In the genomic region with DNA sequence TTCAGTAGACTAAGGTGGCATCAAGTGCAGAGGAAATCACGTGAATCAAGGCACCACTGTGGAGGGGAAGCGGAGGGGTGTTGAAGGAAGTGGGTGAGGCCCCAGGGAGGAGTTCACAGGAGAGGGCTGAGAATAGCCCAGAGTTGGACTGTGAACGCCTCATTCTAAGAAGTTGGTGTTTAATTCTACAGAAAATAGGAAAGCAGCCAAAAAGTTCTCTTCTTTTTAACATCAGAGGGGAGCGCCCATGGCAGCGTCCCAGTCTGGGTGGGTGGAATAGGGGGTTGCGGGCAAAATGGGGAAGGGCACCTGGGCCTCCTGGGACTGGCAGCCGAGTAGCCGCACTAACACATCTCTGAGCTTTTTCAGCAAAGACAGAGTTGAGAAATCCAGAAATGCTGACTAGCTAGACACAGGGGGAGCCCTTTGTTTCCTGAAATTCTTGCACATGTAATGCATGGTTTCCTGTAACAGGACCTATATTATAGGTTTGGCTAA, we compare ENCODE assay signal across 8 cellular contexts.
DNase-seq lines count a peak whose midpoint lies in the region; ATAC-seq and TF ChIP-seq lines count a peak whose summit lies in the region.

No MANE protein-coding gene starts in this region.

- POLR2A ChIA-PET in activated CD4-positive, alpha-beta memory T cell treated with anti-CD3 and anti-CD28 coated beads for 36 hours (lab: Charles Lee), result interaction anchor here (1.2 kb wide), 1 partner anchor 14 kb away, joined by 4 read pairs; no protein-coding TSS in a partner anchor
- POLR2A ChIA-PET in GM10248 (lab: Yijun Ruan, JAX), result no interaction called here

- H3K36me3 Mint-ChIP-seq in activated CD4-positive, alpha-beta memory T cell treated with anti-CD3 and anti-CD28 coated beads for 36 hours, result peaks cover 4% of the 10 kb centered on the region

- CTCF ChIA-PET in activated CD4-positive, alpha-beta memory T cell treated with anti-CD3 and anti-CD28 coated beads for 36 hours (lab: Charles Lee), result interaction anchor here (0.9 to 1.1 kb wide), 2 partner anchors 13 to 171 kb away, joined by 3 read pairs; no protein-coding TSS in a partner anchor
- CTCF ChIA-PET in GM10248 (lab: Yijun Ruan, JAX), result interaction anchor here (0.9 to 1.4 kb wide), 3 partner anchors 9 to 18 kb away, joined by 3 to 4 read pairs (median 3); no protein-coding TSS in a partner anchor

- peak overlapping the region; percentile 83 for H3K27ac Mint-ChIP-seq in activated CD4-positive, alpha-beta memory T cell treated with anti-CD3 and anti-CD28 coated beads for 36 hours
- H3K27ac Mint-ChIP-seq in stimulated activated naive CD8-positive, alpha-beta T cell treated with anti-CD3 and anti-CD28 coated beads, Interleukin-15, amount 100 ng/mL, for 72 hours, result peak overlapping the region; percentile 89 to 92

- peaks cover 4% of the 10 kb centered on the region for H3K9me3 Mint-ChIP-seq in activated CD4-positive, alpha-beta memory T cell treated with anti-CD3 and anti-CD28 coated beads for 36 hours
- H3K9me3 Mint-ChIP-seq in stimulated activated naive CD8-positive, alpha-beta T cell treated with anti-CD3 and anti-CD28 coated beads, Interleukin-15, amount 100 ng/mL, for 72 hours, result peaks cover 0 to 7% of the 10 kb centered on the region in 2 donors

- H3K4me3 ChIP-seq in lower lobe of right lung, result no peak overlapping the region

- peak overlapping the region; percentile 38 for H3K4me3 Mint-ChIP-seq in activated CD4-positive, alpha-beta memory T cell treated with anti-CD3 and anti-CD28 coated beads for 36 hours
- peak overlapping the region; percentile 73 to 83 for H3K4me3 Mint-ChIP-seq in stimulated activated naive CD8-positive, alpha-beta T cell treated with anti-CD3 and anti-CD28 coated beads, Interleukin-15, amount 100 ng/mL, for 72 hours

- ATAC-seq in GM19438 (IDR thresholded peaks at IDR 0.05; ENCODE audit: low read depth, unreplicated experiment) (peak; percentile 59), HG03521 (IDR thresholded peaks at IDR 0.05; ENCODE audit: unreplicated experiment) (peak; percentile 50), lower lobe of right lung (peak; percentile 71 to 83), GM18873 (IDR thresholded peaks at IDR 0.05; ENCODE audit: low FRiP score, unreplicated experiment) (no peak)
- ATAC-seq in stimulated activated naive CD8-positive, alpha-beta T cell treated with anti-CD3 and anti-CD28 coated beads, Interleukin-15, amount 100 ng/mL, for 72 hours, result peak; percentile 98

- H3K27me3 ChIP-seq in lower lobe of right lung (ENCODE audit: low read depth), result no peaks in the 10 kb centered on the region

- TF ChIP-seq CTCF in lower lobe of right lung (IDR thresholded peaks at IDR 0.05) (no peak), GM10248 (IDR thresholded peaks at IDR 0.05; ENCODE audit: control extremely low read depth, extremely low read depth, low read depth, missing control alignments) (no peak)

- H3K4me1 Mint-ChIP-seq in activated CD4-positive, alpha-beta memory T cell treated with anti-CD3 and anti-CD28 coated beads for 36 hours (ENCODE audit: low read depth), result peaks cover 32% of the 10 kb centered on the region
- H3K4me1 Mint-ChIP-seq in stimulated activated naive CD8-positive, alpha-beta T cell treated with anti-CD3 and anti-CD28 coated beads, Interleukin-15, amount 100 ng/mL, for 72 hours, result peaks cover 26% of the 10 kb centered on the region

- peaks cover 24% of the 10 kb centered on the region for H3K4me1 ChIP-seq in lower lobe of right lung

- intact Hi-C loops in activated CD4-positive, alpha-beta memory T cell treated with anti-CD3 and anti-CD28 coated beads for 36 hours (cut with micrococcal nuclease), result loop anchor here (2.0 to 10.0 kb wide), 6 partner anchors 23 to 367 kb away; a partner anchor contains a TSS
- intact Hi-C loops in lower lobe of right lung (cut with DNase I), result no loop called here

- H3K36me3 ChIP-seq in lower lobe of right lung, result no peaks in the 10 kb centered on the region

- H3K9me3 ChIP-seq in lower lobe of right lung, result peaks cover 6% of the 10 kb centered on the region

- H3K27ac ChIP-seq in lower lobe of right lung, result peak overlapping the region; percentile 55

- DNase-seq in activated CD4-positive, alpha-beta memory T cell treated with anti-CD3 and anti-CD28 coated beads for 36 hours, result peak; percentile 72
- DNase-seq in lower lobe of right lung (no peak), GM10248 (ENCODE audit: extremely low spot score) (no peak), NCI-H1930 (lab: John Stamatoyannopoulos, UW) (no peak)
- DNase-seq in stimulated activated naive CD8-positive, alpha-beta T cell treated with anti-CD3 and anti-CD28 coated beads, Interleukin-15, amount 100 ng/mL, for 72 hours, result peak; percentile 44 to 68

- no peaks in the 10 kb centered on the region for H3K27me3 Mint-ChIP-seq in activated CD4-positive, alpha-beta memory T cell treated with anti-CD3 and anti-CD28 coated beads for 36 hours
- H3K27me3 Mint-ChIP-seq in stimulated activated naive CD8-positive, alpha-beta T cell treated with anti-CD3 and anti-CD28 coated beads, Interleukin-15, amount 100 ng/mL, for 72 hours, result no peaks in the 10 kb centered on the region

Comparison
In these comparisons a context has a peak if more than half of its experiments do, and no peak if none do; other contexts are left out.
1. DNase-seq: peak in activated CD4-positive, alpha-beta memory T cell treated with anti-CD3 and anti-CD28 coated beads for 36 hours (single experiment) and stimulated activated naive CD8-positive, alpha-beta T cell treated with anti-CD3 and anti-CD28 coated beads, Interleukin-15, amount 100 ng/mL, for 72 hours (2 of 2); none in lower lobe of right lung (single experiment), GM10248 (single experiment) and NCI-H1930 (0 of 2).